In genomic region chr11:105648762-105649161, GRCh38 we compare ENCODE assay signal across 3 cellular contexts. TPM values are rescaled to one million over a fixed set of nuclear protein-coding genes. Genes with fewer than 3 reads are reported as not detected.
"Had no signal": no experiment of that assay in that cellular context is flagged by ENCODE, and none has a peak within 500 bp of the region (broad histone marks: within the 10 kb centered on the region; RNA-seq: fewer than 3 reads in every experiment).

No MANE protein-coding gene starts in this region.

- DNase-seq: GDM1, GF-D8 had no signal

- H3K4me3 ChIP-seq: GM12878 had no signal

- ATAC-seq: GM12878 had no signal

RNA-seq across cellular contexts. Expression of gene GRIA4, which starts 38.9 kb away (rescaled TPM):
- total RNA-seq: GM12878 had no signal
